ENCODE assay signal across 10 cellular contexts in the genomic region with DNA sequence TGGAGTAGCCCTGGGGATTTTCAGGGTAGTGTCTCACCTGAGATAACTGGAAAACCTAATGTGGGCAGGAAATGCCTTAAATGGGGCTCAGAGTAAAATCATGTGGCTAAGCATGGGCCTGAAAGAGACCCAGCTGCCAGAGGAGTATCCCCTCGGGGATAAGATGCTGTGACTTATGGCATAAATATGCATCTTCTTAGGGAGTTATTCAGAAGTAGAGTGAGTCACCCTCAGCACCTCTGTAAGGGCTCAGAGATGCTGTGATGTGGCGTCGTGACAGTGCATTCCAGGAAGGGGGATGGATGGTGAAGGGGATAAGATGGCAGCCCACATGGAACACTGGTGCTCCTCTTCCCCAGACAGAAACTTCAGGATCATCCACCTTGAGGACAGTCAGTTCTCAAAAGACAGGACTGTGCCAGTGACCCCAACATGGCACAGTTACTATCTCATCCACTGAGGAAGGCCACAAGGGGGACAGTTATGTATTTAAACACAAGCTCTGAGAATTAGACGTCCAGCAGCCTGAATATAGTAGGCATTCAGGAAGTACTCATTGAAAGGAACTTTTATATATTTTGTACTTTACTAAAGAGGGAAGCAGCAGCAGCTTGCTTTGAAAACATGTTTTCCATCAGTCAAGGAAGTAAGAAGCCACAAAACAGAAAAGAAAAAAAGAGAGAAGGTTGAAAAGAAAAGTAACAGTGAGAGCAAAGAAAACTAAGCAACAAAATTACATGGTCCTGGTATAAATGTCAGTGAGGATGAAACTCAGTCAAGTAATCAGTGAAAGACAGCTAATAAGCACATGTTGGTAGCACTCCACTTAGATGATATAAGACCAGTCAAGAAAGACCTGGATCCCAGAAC. TPM values are rescaled to one million over a fixed set of nuclear protein-coding genes. Genes with fewer than 3 reads are reported as not detected.
DNase-seq lines count a peak whose midpoint lies in the region; ATAC-seq lines count a peak whose summit lies in the region.
"Had no signal": no experiment of that assay in that cellular context is flagged by ENCODE, and none has a peak within 500 bp of the region (broad histone marks: within the 10 kb centered on the region; RNA-seq: fewer than 3 reads in every experiment).

No MANE protein-coding gene starts in this region.

- no peaks in the 10 kb centered on the region for H3K9me3 ChIP-seq in skeletal muscle satellite cell (replicated peaks; ENCODE audit: low read length)

- peaks cover 4% of the 10 kb centered on the region for H3K27me3 ChIP-seq in skeletal muscle satellite cell (ENCODE audit: control insufficient read depth, insufficient read depth, low read length)

- no peak overlapping the region for H3K4me3 ChIP-seq in skeletal muscle satellite cell (ENCODE audit: low read length)

- no peak overlapping the region for H3K9ac ChIP-seq in skeletal muscle satellite cell (ENCODE audit: low read depth, low read length)
- H3K9ac ChIP-seq: KMS-11 had no signal

- H3K4me1 ChIP-seq in skeletal muscle satellite cell (ENCODE audit: control insufficient read depth, insufficient read depth, low read length) = peaks cover 31% of the 10 kb centered on the region

- peak; percentile 84 for DNase-seq in HPDE6-E6E7 (ENCODE audit: extremely low spot score)
- peak; percentile 65 for DNase-seq in amniotic stem cell (lab: John Stamatoyannopoulos, UW)
- no peak for DNase-seq in NCI-H1694 (lab: John Stamatoyannopoulos, UW)
- no peak for DNase-seq in NCI-H146 (lab: John Stamatoyannopoulos, UW)

- ATAC-seq in GM18511 (IDR thresholded peaks at IDR 0.05; ENCODE audit: unreplicated experiment) (peak; percentile 70), HG03039 (IDR thresholded peaks at IDR 0.05; ENCODE audit: unreplicated experiment) (no peak), HG03457 (IDR thresholded peaks at IDR 0.05; ENCODE audit: unreplicated experiment) (no peak)

- H3K4me2 ChIP-seq in skeletal muscle satellite cell (ENCODE audit: low read length) = peak overlapping the region; percentile 22
- H3K4me2 ChIP-seq: KMS-11 had no signal

- no peaks in the 10 kb centered on the region for H3K36me3 ChIP-seq in skeletal muscle satellite cell (ENCODE audit: insufficient read depth, low read length)

RNA-seq across cellular contexts. Expression of gene IL24, which starts 8.3 kb away (rescaled TPM):
- total RNA-seq in skeletal muscle satellite cell (2012; rRNA removed) = not detected in 2 replicates
- total RNA-seq: glomerular endothelial cell had no signal

RNA-seq across cellular contexts. Expression of gene FCMR, which starts 16.2 kb away (rescaled TPM):
- total RNA-seq in skeletal muscle satellite cell (2012; rRNA removed) = not detected in 2 replicates

RNA-seq across cellular contexts. Expression of gene IL20, which starts 40.1 kb away (rescaled TPM):
- not detected in 2 replicates for total RNA-seq in skeletal muscle satellite cell (2012; rRNA removed)
- total RNA-seq: glomerular endothelial cell had no signal

RNA-seq across cellular contexts. Expression of gene PIGR, which starts 40.7 kb away (rescaled TPM):
- total RNA-seq in skeletal muscle satellite cell (2012; rRNA removed) = not detected in 2 replicates
- total RNA-seq: glomerular endothelial cell had no signal

Comparison
In these comparisons a context has a peak if more than half of its experiments do, and no peak if none do; other contexts are left out.
1. DNase-seq: peak in HPDE6-E6E7 (single experiment) and amniotic stem cell (single experiment); none in NCI-H1694 (single experiment) and NCI-H146 (single experiment).